8 cellular contexts compared by ENCODE assay signal in the genomic region with DNA sequence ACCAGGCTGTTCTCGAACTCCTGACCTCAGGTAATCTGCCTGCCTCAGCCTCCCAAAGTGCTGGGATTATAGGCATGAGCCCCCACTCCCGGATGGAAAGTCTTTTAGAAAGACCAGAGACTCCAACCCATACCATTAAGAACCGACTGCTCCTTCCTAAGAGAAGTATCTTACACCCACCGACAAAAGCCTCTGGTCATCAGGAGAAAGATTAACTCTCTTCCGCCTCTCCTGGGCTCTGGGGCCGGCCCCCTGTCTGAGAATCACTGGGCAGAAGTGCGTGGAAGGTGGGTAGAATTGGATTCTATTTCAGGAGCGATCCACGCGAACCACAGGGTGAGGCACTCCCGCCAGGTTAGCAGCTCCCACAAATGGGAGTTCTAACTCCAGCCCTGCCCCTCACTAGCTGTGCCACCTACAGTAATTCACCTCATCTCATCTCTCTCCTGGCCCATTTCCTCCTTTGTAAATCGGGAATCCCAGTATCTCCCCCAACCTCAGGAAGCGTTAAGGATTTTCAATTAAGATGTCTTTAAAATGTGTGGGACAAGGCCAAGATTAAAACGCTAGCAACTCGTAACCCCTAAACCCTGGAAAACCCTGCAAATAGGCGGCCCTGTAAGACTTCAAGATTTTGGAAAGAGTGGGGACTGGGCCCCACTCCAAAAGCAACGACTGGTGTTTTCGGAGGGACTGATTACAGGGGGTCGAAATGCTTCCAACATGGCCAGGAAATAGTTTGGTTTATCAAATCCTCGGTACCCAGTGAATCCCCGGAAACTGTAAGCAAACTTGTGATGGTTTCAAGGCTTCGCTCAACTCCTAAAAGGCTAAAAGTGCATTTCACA. TPM values are rescaled to one million over a fixed set of nuclear protein-coding genes. Genes with fewer than 3 reads are reported as not detected.
DNase-seq lines count a peak whose midpoint lies in the region; ATAC-seq, FAIRE-seq and TF ChIP-seq lines count a peak whose summit lies in the region.

No MANE protein-coding gene starts in this region.

- no peak for TF ChIP-seq POLR2A in K562 (conservative IDR thresholded peaks at IDR 0.05)

- H2AFZ ChIP-seq in K562 (ENCODE audit: low read depth, low read length): no peak overlapping the region

- no peaks in the 10 kb centered on the region for H3K9me1 ChIP-seq in K562 (ENCODE audit: control insufficient read depth, insufficient read depth, low read length)

- peak overlapping the region; percentile 96 for H3K4me2 ChIP-seq in K562 (ENCODE audit: insufficient read depth, low read length)

- no peak for TF ChIP-seq EP300 in K562 (IDR thresholded peaks at IDR 0.05; ENCODE audit: low read length)

- H3K4me3 ChIP-seq in cardiac muscle cell (peak overlapping the region; percentile 77), K562 (peak overlapping the region; percentile 96), lung (peak overlapping the region; percentile 85), urinary bladder (ENCODE audit: low read depth, low read length) (peak overlapping the region; percentile 90)

- no peak for DNase-seq in cardiac muscle cell (ENCODE audit: low read depth in 1 of 2, low spot score in 1 of 2)
- no peak for DNase-seq in left ventricle myocardium superior
- DNase-seq in K562 (ENCODE audit: extremely low read depth in 1 of 4, low spot score in 3 of 4): peak in 1 of 4 experiments; percentile 14
- DNase-seq in lung (ENCODE audit: low spot score): no peak
- no peak for DNase-seq in epidermal melanocyte (ENCODE audit: insufficient read length, low spot score)
- no peak for DNase-seq in HEK293T (ENCODE audit: extremely low spot score)

- ATAC-seq in left ventricle myocardium superior: no peak
- ATAC-seq in K562: no peak
- no peak for ATAC-seq in lung (ENCODE audit: insufficient read depth, low FRiP score)
- no peak for ATAC-seq in GM19328 (IDR thresholded peaks at IDR 0.05; ENCODE audit: unreplicated experiment)

- H3K36me3 ChIP-seq in cardiac muscle cell: peaks cover 37% of the 10 kb centered on the region
- peaks cover 55% of the 10 kb centered on the region for H3K36me3 ChIP-seq in K562 (ENCODE audit: control insufficient read depth, insufficient read depth, low read length)
- peaks cover 30 to 33% of the 10 kb centered on the region in 2 donors for H3K36me3 ChIP-seq in lung (ENCODE audit: control insufficient read depth in 2 of 2, insufficient read depth in 2 of 2, low read length in 2 of 2)
- peaks cover 8% of the 10 kb centered on the region for H3K36me3 ChIP-seq in urinary bladder (ENCODE audit: insufficient read depth)

- POLR2A ChIA-PET in K562 (lab: Yijun Ruan, JAX): interaction anchor here (0.6 to 6.0 kb wide), 28 partner anchors 9 to 900 kb away, joined by 3 to 58 read pairs (median 4); a partner anchor contains a TSS
- POLR2A ChIA-PET in HEK293T (lab: Yijun Ruan, JAX): interaction anchor here (0.5 to 1.8 kb wide), 20 partner anchors 10 to 147 kb away, joined by 3 to 23 read pairs (median 4); a partner anchor contains a TSS

- no peak for TF ChIP-seq RAD21 in K562 (CRISPR knock-in tag; conservative IDR thresholded peaks at IDR 0.05 in 1 of 2, IDR thresholded peaks at IDR 0.05 in 1 of 2)

- 1% methylated on average over 22 of the region's 22 CpGs for WGBS in K562 (ENCODE audit: insufficient coverage, low coverage, missing lambda C conversion rate)
- 22 to 37% methylated on average over 22 of the region's 22 CpGs for WGBS in lung, 2 donors
- 18% methylated on average over 22 of the region's 22 CpGs for WGBS in urinary bladder

- TF ChIP-seq CTCF in cardiac muscle cell (IDR thresholded peaks at IDR 0.05; ENCODE audit: low read depth, low read length) (no peak), K562 (IDR thresholded peaks at IDR 0.05 in 2 of 3, conservative IDR thresholded peaks at IDR 0.05 in 1 of 3; ENCODE audit: insufficient read depth in 2 of 3, low read depth in 1 of 3, low read length in 3 of 3) (no peak), lung (IDR thresholded peaks at IDR 0.05; ENCODE audit: control extremely low read depth, extremely low read depth) (no peak)

- in situ Hi-C loops in K562 (cut with MboI): no loop called here

- TSS peak; percentile 53 for BruUV-seq in K562 (replicated peaks; lab: Mats Ljungman, UMichigan)

- H3K9me3 ChIP-seq in cardiac muscle cell (ENCODE audit: low read depth): no peaks in the 10 kb centered on the region
- H3K9me3 ChIP-seq in K562 (replicated peaks; ENCODE audit: control insufficient read depth, insufficient read depth, low read depth, low read length): no peaks in the 10 kb centered on the region
- no peaks in the 10 kb centered on the region for H3K9me3 ChIP-seq in lung (ENCODE audit: control insufficient read depth in 2 of 2, insufficient read depth in 1 of 2, low read length in 1 of 2)

- peak overlapping the region; percentile 98 for H3K27ac ChIP-seq in cardiac muscle cell
- H3K27ac ChIP-seq in K562 (ENCODE audit: extremely low read depth, low read depth, low read length): peak overlapping the region; percentile 99
- peak overlapping the region; percentile 99 to 100 for H3K27ac ChIP-seq in lung (ENCODE audit: low read depth in 1 of 2, low read length in 1 of 2)
- peak overlapping the region; percentile 27 for H3K27ac ChIP-seq in urinary bladder (ENCODE audit: low read depth)

- H3K4me1 ChIP-seq in cardiac muscle cell (ENCODE audit: low read depth): peaks cover 16% of the 10 kb centered on the region
- H3K4me1 ChIP-seq in K562 (replicated peaks in 1 of 2; ENCODE audit: control insufficient read depth in 2 of 2, insufficient read depth in 2 of 2, low read length in 2 of 2): peaks cover 16 to 31% of the 10 kb centered on the region in 2 experiments; a peak in 4 of 5 replicates
- H3K4me1 ChIP-seq in lung (ENCODE audit: control insufficient read depth in 2 of 2, insufficient read depth in 2 of 2, low read length in 2 of 2): peaks cover 4 to 9% of the 10 kb centered on the region in 2 donors
- no peaks in the 10 kb centered on the region for H3K4me1 ChIP-seq in urinary bladder (ENCODE audit: insufficient read depth)

- intact Hi-C loops in left ventricle myocardium superior (cut with micrococcal nuclease): no loop called here
- intact Hi-C loops in K562 (cut with micrococcal nuclease): no loop called here

- H3K9ac ChIP-seq in K562 (ENCODE audit: insufficient read depth in 1 of 2, low read depth in 2 of 2, low read length in 2 of 2): peak overlapping the region; percentile 96 to 97

- H3K79me2 ChIP-seq in K562 (ENCODE audit: control insufficient read depth, insufficient read depth, low read length): peaks cover 72% of the 10 kb centered on the region

- CTCF ChIA-PET in K562 (lab: Yijun Ruan, JAX; ENCODE audit: low intra/inter-chr PET ratio) (interaction anchor here (0.6 to 1.5 kb wide), 2 partner anchors 65 to 82 kb away, joined by 3 to 4 read pairs; a partner anchor contains a TSS), HEK293T (lab: Yijun Ruan, JAX) (interaction anchor here (0.6 to 1.1 kb wide), 2 partner anchors 39 to 1908 kb away, joined by 3 to 6 read pairs; no protein-coding TSS in a partner anchor)

- H3K27me3 ChIP-seq in cardiac muscle cell: no peaks in the 10 kb centered on the region
- no peaks in the 10 kb centered on the region for H3K27me3 ChIP-seq in K562 (ENCODE audit: control insufficient read depth in 2 of 2, insufficient read depth in 2 of 2, low read length in 2 of 2)
- H3K27me3 ChIP-seq in lung (ENCODE audit: control insufficient read depth, insufficient read depth): no peaks in the 10 kb centered on the region

- peaks cover 13% of the 10 kb centered on the region for H4K20me1 ChIP-seq in K562 (replicated peaks; ENCODE audit: control insufficient read depth, insufficient read depth, low read length)

- peak; percentile 26 for FAIRE-seq in K562 (lab: Jason Lieb, UNC)

RNA-seq across cellular contexts. Expression of a gene that starts 1.3 kb away (rescaled TPM):
- 300 and 326 TPM in 2 replicates for total RNA-seq in cardiac muscle cell
- 240 and 291 TPM in 2 replicates for polyA plus RNA-seq in cardiac muscle cell
- 171 TPM for total RNA-seq in left ventricle myocardium superior
- 270 and 391 TPM in 2 replicates for total RNA-seq in K562 (2011; cell fraction: chromatin; rRNA removed; ENCODE audit: low replicate concordance)
- total RNA-seq in K562 (2011; cell fraction: nucleolus; rRNA removed): 228 and 234 TPM in 2 replicates
- total RNA-seq in K562 (2011; cell fraction: nucleoplasm; rRNA removed): 270 and 297 TPM in 2 replicates
- total RNA-seq in K562 (2014; rRNA removed): 313 and 355 TPM in 2 replicates
- total RNA-seq in K562 (2014; rRNA removed; fragmentation: Illumina TruSeq; extraction: Trizol): 375 and 414 TPM in 2 replicates
- 274 and 290 TPM in 2 replicates for total RNA-seq in K562 (2015; rRNA removed; fragmentation: Illumina TruSeq; extraction: Trizol)
- 579 and 605 TPM in 2 replicates for total RNA-seq in K562 (2021)
- polyA plus RNA-seq in K562 (2011; rRNA removed): 284 and 572 TPM in 2 replicates
- polyA plus RNA-seq in K562 (2011; cell fraction: cytosol; rRNA removed): 251 and 262 TPM in 2 replicates
- 342 and 362 TPM in 2 replicates for polyA plus RNA-seq in K562 (2011; cell fraction: nucleus; rRNA removed)
- 353 and 512 TPM in 2 replicates for polyA plus RNA-seq in K562 (2012)
- 550 and 610 TPM in 2 replicates for polyA plus RNA-seq in K562 (2014; fragmentation: Illumina TruSeq; extraction: Trizol)
- polyA plus RNA-seq in K562 (2014; fragmentation: Nextera tagmentation; extraction: Ambion mirVana): 10 to 100 TPM; 39.5 to 51.4 TPM
- polyA plus RNA-seq in K562 (2014; rRNA removed): 271 and 299 TPM in 2 replicates
- 359 and 423 TPM in 2 replicates for polyA minus RNA-seq in K562 (2011; rRNA and poly(A)+ RNA removed)
- polyA minus RNA-seq in K562 (2011; cell fraction: cytosol; rRNA and poly(A)+ RNA removed): 278 and 317 TPM in 2 replicates
- 71.0 and 135 TPM in 2 replicates for polyA minus RNA-seq in K562 (2011; cell fraction: nucleus; rRNA and poly(A)+ RNA removed)
- 100 to 1,000 TPM; 233 to 298 TPM for total RNA-seq in lung
- polyA plus RNA-seq in lung: 100 to 1,000 TPM; 169 to 185 TPM
- total RNA-seq in urinary bladder: 193 TPM
- 184 TPM for polyA plus RNA-seq in urinary bladder

RNA-seq across cellular contexts. Expression of a gene that starts 16.9 kb away (rescaled TPM):
- total RNA-seq in cardiac muscle cell: 171 and 180 TPM in 2 replicates
- polyA plus RNA-seq in cardiac muscle cell: 360 and 430 TPM in 2 replicates
- 1,171 TPM for total RNA-seq in left ventricle myocardium superior
- 23.7 and 41.8 TPM in 2 replicates for total RNA-seq in K562 (2011; cell fraction: chromatin; rRNA removed; ENCODE audit: low replicate concordance)
- 32.6 and 33.9 TPM in 2 replicates for total RNA-seq in K562 (2011; cell fraction: nucleolus; rRNA removed)
- 34.1 and 35.9 TPM in 2 replicates for total RNA-seq in K562 (2011; cell fraction: nucleoplasm; rRNA removed)
- 67.3 and 69.6 TPM in 2 replicates for total RNA-seq in K562 (2014; rRNA removed)
- total RNA-seq in K562 (2014; rRNA removed; fragmentation: Illumina TruSeq; extraction: Trizol): 40.1 and 58.0 TPM in 2 replicates
- 84.9 and 98.2 TPM in 2 replicates for total RNA-seq in K562 (2015; rRNA removed; fragmentation: Illumina TruSeq; extraction: Trizol)
- total RNA-seq in K562 (2021): 89.2 and 91.7 TPM in 2 replicates
- polyA plus RNA-seq in K562 (2011; rRNA removed): 67.3 and 115 TPM in 2 replicates
- polyA plus RNA-seq in K562 (2011; cell fraction: cytosol; rRNA removed): 133 and 134 TPM in 2 replicates
- polyA plus RNA-seq in K562 (2011; cell fraction: nucleus; rRNA removed): 175 and 195 TPM in 2 replicates
- polyA plus RNA-seq in K562 (2012): 242 and 243 TPM in 2 replicates
- 133 TPM in 2 replicates for polyA plus RNA-seq in K562 (2014; fragmentation: Illumina TruSeq; extraction: Trizol)
- polyA plus RNA-seq in K562 (2014; fragmentation: Nextera tagmentation; extraction: Ambion mirVana): 10 to 100 TPM; 47.5 to 99.9 TPM
- 55.2 and 118 TPM in 2 replicates for polyA plus RNA-seq in K562 (2014; rRNA removed)
- polyA minus RNA-seq in K562 (2011; rRNA and poly(A)+ RNA removed): 53.8 and 60.0 TPM in 2 replicates
- polyA minus RNA-seq in K562 (2011; cell fraction: cytosol; rRNA and poly(A)+ RNA removed): 38.6 and 49.9 TPM in 2 replicates
- polyA minus RNA-seq in K562 (2011; cell fraction: nucleus; rRNA and poly(A)+ RNA removed): 19.5 and 24.9 TPM in 2 replicates
- total RNA-seq in lung: 100 to 1,000 TPM in 1 of 2 donors, 10 to 100 TPM in 1; 57.3 to 205 TPM
- 100 to 1,000 TPM; 202 to 274 TPM for polyA plus RNA-seq in lung
- 27.2 TPM for total RNA-seq in urinary bladder
- polyA plus RNA-seq in urinary bladder: 267 TPM

RNA-seq across cellular contexts. Expression of a gene that starts 29.6 kb away (rescaled TPM):
- 8.4 and 8.9 TPM in 2 replicates for total RNA-seq in cardiac muscle cell
- polyA plus RNA-seq in cardiac muscle cell: 3.9 and 10.6 TPM in 2 replicates
- 4.5 TPM for total RNA-seq in left ventricle myocardium superior
- total RNA-seq in K562 (2011; cell fraction: chromatin; rRNA removed; ENCODE audit: low replicate concordance): 12.5 and 23.7 TPM in 2 replicates
- total RNA-seq in K562 (2011; cell fraction: nucleolus; rRNA removed): 11.8 and 15.2 TPM in 2 replicates
- total RNA-seq in K562 (2011; cell fraction: nucleoplasm; rRNA removed): 11.6 and 13.7 TPM in 2 replicates
- total RNA-seq in K562 (2014; rRNA removed): 5.1 TPM in 2 replicates
- 3.1 and 3.7 TPM in 2 replicates for total RNA-seq in K562 (2014; rRNA removed; fragmentation: Illumina TruSeq; extraction: Trizol)
- 4.1 and 5.3 TPM in 2 replicates for total RNA-seq in K562 (2015; rRNA removed; fragmentation: Illumina TruSeq; extraction: Trizol)
- total RNA-seq in K562 (2021): 5.9 and 6.2 TPM in 2 replicates
- 10.9 and 17.3 TPM in 2 replicates for polyA plus RNA-seq in K562 (2011; rRNA removed)
- 10.6 and 12.7 TPM in 2 replicates for polyA plus RNA-seq in K562 (2011; cell fraction: cytosol; rRNA removed)
- polyA plus RNA-seq in K562 (2011; cell fraction: nucleus; rRNA removed): 18.6 and 22.5 TPM in 2 replicates
- polyA plus RNA-seq in K562 (2012): 5.2 and 22.0 TPM in 2 replicates
- polyA plus RNA-seq in K562 (2014; fragmentation: Illumina TruSeq; extraction: Trizol): 3.8 and 4.9 TPM in 2 replicates
- polyA plus RNA-seq in K562 (2014; fragmentation: Nextera tagmentation; extraction: Ambion mirVana): 1 to 10 TPM in 1 of 2 experiments, under 1 TPM in 1; 0.82 to 1.1 TPM
- 4.9 and 5.0 TPM in 2 replicates for polyA plus RNA-seq in K562 (2014; rRNA removed)
- polyA minus RNA-seq in K562 (2011; rRNA and poly(A)+ RNA removed): 4.1 and 5.7 TPM in 2 replicates
- polyA minus RNA-seq in K562 (2011; cell fraction: cytosol; rRNA and poly(A)+ RNA removed): 3.1 and 8.8 TPM in 2 replicates
- 6.2 and 11.0 TPM in 2 replicates for polyA minus RNA-seq in K562 (2011; cell fraction: nucleus; rRNA and poly(A)+ RNA removed)
- 10 to 100 TPM in 1 of 2 donors, 1 to 10 TPM in 1; 7.0 to 17.0 TPM for total RNA-seq in lung
- polyA plus RNA-seq in lung: 10 to 100 TPM; 13.8 to 24.0 TPM
- total RNA-seq in urinary bladder: 3.3 TPM
- 6.7 TPM for polyA plus RNA-seq in urinary bladder

RNA-seq across cellular contexts. Expression of a gene that starts 35.8 kb away (rescaled TPM):
- 0.46 and 1.0 TPM in 2 replicates for total RNA-seq in cardiac muscle cell
- 0.50 and 2.0 TPM in 2 replicates for polyA plus RNA-seq in cardiac muscle cell
- total RNA-seq in left ventricle myocardium superior: 0.47 TPM
- total RNA-seq in K562 (2011; cell fraction: chromatin; rRNA removed; ENCODE audit: low replicate concordance): 0.95 and 3.4 TPM in 2 replicates
- total RNA-seq in K562 (2011; cell fraction: nucleolus; rRNA removed): 2.1 and 2.7 TPM in 2 replicates
- total RNA-seq in K562 (2011; cell fraction: nucleoplasm; rRNA removed): 0.61 and 0.95 TPM in 2 replicates
- not detected in 2 replicates for total RNA-seq in K562 (2014; rRNA removed)
- not detected in 2 replicates for total RNA-seq in K562 (2014; rRNA removed; fragmentation: Illumina TruSeq; extraction: Trizol)
- total RNA-seq in K562 (2015; rRNA removed; fragmentation: Illumina TruSeq; extraction: Trizol): 0.18 TPM in 1 of 2 replicates, not detected in the other
- 1.1 and 1.8 TPM in 2 replicates for total RNA-seq in K562 (2021)
- polyA plus RNA-seq in K562 (2011; rRNA removed): 0.31 and 0.38 TPM in 2 replicates
- polyA plus RNA-seq in K562 (2011; cell fraction: cytosol; rRNA removed): 0.25 and 0.96 TPM in 2 replicates
- polyA plus RNA-seq in K562 (2011; cell fraction: nucleus; rRNA removed): 3.1 and 3.7 TPM in 2 replicates
- 0.58 and 0.64 TPM in 2 replicates for polyA plus RNA-seq in K562 (2012)
- 0.17 and 0.36 TPM in 2 replicates for polyA plus RNA-seq in K562 (2014; fragmentation: Illumina TruSeq; extraction: Trizol)
- polyA plus RNA-seq in K562 (2014; fragmentation: Nextera tagmentation; extraction: Ambion mirVana): under 1 TPM in 1 of 2 experiments, not detected in 1; 0.08 TPM
- polyA plus RNA-seq in K562 (2014; rRNA removed): 0.29 TPM in 1 of 2 replicates, not detected in the other
- 0.14 TPM in 1 of 2 replicates, not detected in the other for polyA minus RNA-seq in K562 (2011; rRNA and poly(A)+ RNA removed)
- polyA minus RNA-seq in K562 (2011; cell fraction: cytosol; rRNA and poly(A)+ RNA removed): not detected in 2 replicates
- polyA minus RNA-seq in K562 (2011; cell fraction: nucleus; rRNA and poly(A)+ RNA removed): 0.67 TPM in 1 of 2 replicates, not detected in the other
- 1 to 10 TPM; 1.7 to 3.5 TPM for total RNA-seq in lung
- 1 to 10 TPM in 1 of 2 donors, under 1 TPM in 1; 0.39 to 4.1 TPM for polyA plus RNA-seq in lung
- 1.7 TPM for total RNA-seq in urinary bladder
- polyA plus RNA-seq in urinary bladder: 2.2 TPM

RNA-seq across cellular contexts. Expression of a gene that starts 50.9 kb away (rescaled TPM):
- total RNA-seq in cardiac muscle cell (33.4 and 42.2 TPM in 2 replicates), left ventricle myocardium superior (94.4 TPM), K562 (2014; rRNA removed) (24.0 and 31.6 TPM in 2 replicates), K562 (2014; rRNA removed; fragmentation: Illumina TruSeq; extraction: Trizol) (12.6 and 14.4 TPM in 2 replicates), K562 (2015; rRNA removed; fragmentation: Illumina TruSeq; extraction: Trizol) (21.6 and 21.7 TPM in 2 replicates), K562 (2021) (25.3 and 26.0 TPM in 2 replicates), lung (10 to 100 TPM; 50.4 to 54.8 TPM), urinary bladder (39.8 TPM)
- polyA plus RNA-seq in cardiac muscle cell (33.5 and 40.7 TPM in 2 replicates), K562 (2011; rRNA removed) (22.9 and 39.8 TPM in 2 replicates), K562 (2014; fragmentation: Illumina TruSeq; extraction: Trizol) (32.6 and 35.2 TPM in 2 replicates), K562 (2014; fragmentation: Nextera tagmentation; extraction: Ambion mirVana) (1 to 10 TPM; 2.3 to 7.1 TPM), K562 (2014; rRNA removed) (23.5 and 24.6 TPM in 2 replicates), lung (10 to 100 TPM; 35.5 to 46.7 TPM), urinary bladder (67.6 TPM)
- total RNA-seq in K562 (2011; cell fraction: chromatin; rRNA removed; ENCODE audit: low replicate concordance): 51.5 and 89.0 TPM in 2 replicates
- 47.7 and 48.2 TPM in 2 replicates for total RNA-seq in K562 (2011; cell fraction: nucleolus; rRNA removed)
- total RNA-seq in K562 (2011; cell fraction: nucleoplasm; rRNA removed): 57.0 and 77.0 TPM in 2 replicates
- 33.3 and 43.6 TPM in 2 replicates for polyA plus RNA-seq in K562 (2011; cell fraction: cytosol; rRNA removed)
- polyA plus RNA-seq in K562 (2011; cell fraction: nucleus; rRNA removed): 46.8 and 54.3 TPM in 2 replicates
- polyA plus RNA-seq in K562 (2012): 29.5 and 74.2 TPM in 2 replicates
- polyA minus RNA-seq in K562 (2011; rRNA and poly(A)+ RNA removed): 12.1 and 15.4 TPM in 2 replicates
- polyA minus RNA-seq in K562 (2011; cell fraction: cytosol; rRNA and poly(A)+ RNA removed): 11.6 and 18.3 TPM in 2 replicates
- 9.6 and 15.1 TPM in 2 replicates for polyA minus RNA-seq in K562 (2011; cell fraction: nucleus; rRNA and poly(A)+ RNA removed)

Comparison
In these comparisons a context has a peak if more than half of its experiments do, and no peak if none do; other contexts are left out.
1. H3K27ac ChIP-seq: peak in every context shown above with its lines; median percentile 100 in lung; 99 in K562; 98 in cardiac muscle cell; 27 in urinary bladder.